9 cellular contexts compared by ENCODE assay signal in genomic region chr15:77546050-77546501, GRCh38.
DNase-seq lines count a peak whose midpoint lies in the region; ATAC-seq and TF ChIP-seq lines count a peak whose summit lies in the region.
"Had no signal": no experiment of that assay in that cellular context is flagged by ENCODE, and none has a peak within 500 bp of the region (broad histone marks: within the 10 kb centered on the region; RNA-seq: fewer than 3 reads in every experiment).

No MANE protein-coding gene starts in this region.

- no peaks in the 10 kb centered on the region for H3K36me3 ChIP-seq in gastrocnemius medialis

- intact Hi-C loops in right cardiac atrium (cut with DNase I): loop anchor here in 2 of 4 donors (10.0 kb wide), 2 partner anchors 361 to 521 kb away; no protein-coding TSS in a partner anchor
- intact Hi-C loops in Right ventricle myocardium inferior (cut with DNase I): loop anchor here (10.0 kb wide), 1 partner anchor 611 kb away; the partner anchor contains the start of gene RCN2
- intact Hi-C loops in gastrocnemius medialis (cut with DNase I; ENCODE audit: low total_unique reads): no loop called here

- no peak for TF ChIP-seq POLR2A in gastrocnemius medialis (IDR thresholded peaks at IDR 0.05)

- ATAC-seq in right cardiac atrium: peak in 1 of 2 donors; percentile 58
- ATAC-seq in Right ventricle myocardium inferior: no peak
- ATAC-seq in SK-N-SH treated with all-trans-retinoic acid at 6 μM for 48 hours: peak; percentile 71
- ATAC-seq in HG03565 (IDR thresholded peaks at IDR 0.05; ENCODE audit: unreplicated experiment): no peak
- no peak for ATAC-seq in gastrocnemius medialis
- no peak for ATAC-seq in GM18867 (IDR thresholded peaks at IDR 0.05; ENCODE audit: unreplicated experiment)
- no peak for ATAC-seq in GM18511 (IDR thresholded peaks at IDR 0.05; ENCODE audit: unreplicated experiment)

- WGBS in right cardiac atrium: 22% methylated on average over 4 of the region's 4 CpGs

- H3K27me3 ChIP-seq in right cardiac atrium (ENCODE audit: control insufficient read depth, insufficient read depth) (no peaks in the 10 kb centered on the region), gastrocnemius medialis (no peaks in the 10 kb centered on the region)

- H3K9me3 ChIP-seq in right cardiac atrium (ENCODE audit: control insufficient read depth, low read length): no peaks in the 10 kb centered on the region
- H3K9me3 ChIP-seq in gastrocnemius medialis: no peaks in the 10 kb centered on the region

- peak in 2 of 3 donors; percentile 22 to 41 for DNase-seq in right cardiac atrium
- no peak for DNase-seq in Right ventricle myocardium inferior (ENCODE audit: missing footprints)
- DNase-seq in fibroblast of the conjunctiva (ENCODE audit: low read depth): peak; percentile 30
- DNase-seq in gastrocnemius medialis: no peak
- DNase-seq: endodermal cell had no signal

- H3K4me1 ChIP-seq in right cardiac atrium (ENCODE audit: control insufficient read depth, insufficient read depth, low read length) (peaks cover 11% of the 10 kb centered on the region), gastrocnemius medialis (peaks cover 4 to 10% of the 10 kb centered on the region in 2 donors)

- no peak overlapping the region for H3K4me3 ChIP-seq in right cardiac atrium (ENCODE audit: low read length)
- no peak overlapping the region for H3K4me3 ChIP-seq in gastrocnemius medialis

- TF ChIP-seq CTCF in gastrocnemius medialis (IDR thresholded peaks at IDR 0.05 in 4 of 5, conservative IDR thresholded peaks at IDR 0.05 in 1 of 5): no peak

- in situ Hi-C loops in gastrocnemius medialis (cut with MboI; ENCODE audit: low sequenced_read_pairs in 4 of 4): loop anchor here in 3 of 4 donors (10.0 to 25.0 kb wide), 4 partner anchors 361 to 531 kb away; no protein-coding TSS in a partner anchor

- no peak overlapping the region for H3K27ac ChIP-seq in right cardiac atrium (ENCODE audit: low read length)
- no peak overlapping the region for H3K27ac ChIP-seq in gastrocnemius medialis

TF ChIP-seq in SK-N-SH treated with all-trans-retinoic acid at 6 μM for 48 hours, 23 proteins besides CTCF, POLR2A, EP300 and RAD21:
- no peak for TF ChIP-seq ESRRG (CRISPR knock-in tag; IDR thresholded peaks at IDR 0.05)
- peak; percentile 67; the same call in 1 of the 2 replicates for TF ChIP-seq CSDC2 (CRISPR knock-in tag; IDR thresholded peaks at IDR 0.05)
TF ChIP-seq in SK-N-SH treated with all-trans-retinoic acid at 6 μM for 48 hours: peak in this region for 1.

Comparison
In these comparisons a context has a peak if more than half of its experiments do, and no peak if none do; other contexts are left out.
1. DNase-seq: peak in right cardiac atrium (2 of 3) and fibroblast of the conjunctiva (single experiment); none in Right ventricle myocardium inferior (single experiment) and gastrocnemius medialis (0 of 2).